In genomic region chr2:64134813-64135212, GRCh38 we compare ENCODE assay signal across 14 cellular contexts. TPM values are rescaled to one million over a fixed set of nuclear protein-coding genes. Genes with fewer than 3 reads are reported as not detected.
DNase-seq lines count a peak whose midpoint lies in the region; ATAC-seq, FAIRE-seq and TF ChIP-seq lines count a peak whose summit lies in the region.
"Had no signal": no experiment of that assay in that cellular context is flagged by ENCODE, and none has a peak within 500 bp of the region (broad histone marks: within the 10 kb centered on the region; RNA-seq: fewer than 3 reads in every experiment).

No MANE protein-coding gene starts in this region.

- H3K4me1 Mint-ChIP-seq in activated CD8-positive, alpha-beta T cell treated with anti-CD3 and anti-CD28 coated beads for 36 hours (ENCODE audit: low read depth): peaks cover 81% of the 10 kb centered on the region

- ATAC-seq in A549 (no peak), HG03571 (IDR thresholded peaks at IDR 0.05; ENCODE audit: unreplicated experiment) (no peak)
- no peak for ATAC-seq in activated CD8-positive, alpha-beta T cell treated with anti-CD3 and anti-CD28 coated beads for 36 hours

- TF ChIP-seq RAD21 in A549 (conservative IDR thresholded peaks at IDR 0.05 in 1 of 2, IDR thresholded peaks at IDR 0.05 in 1 of 2): no peak

- H3K4me3 ChIP-seq in A549: no peak overlapping the region
- no peak overlapping the region for H3K4me3 ChIP-seq in HEK293 (ENCODE audit: low read depth, low read length)
- no peak overlapping the region for H3K4me3 ChIP-seq in fibroblast of the aortic adventitia (ENCODE audit: low read depth, low read length)
- H3K4me3 ChIP-seq: tibial artery had no signal

- no peaks in the 10 kb centered on the region for H3K36me3 ChIP-seq in HEK293 (ENCODE audit: control insufficient read depth in 2 of 2, insufficient read depth in 1 of 2, low read length in 2 of 2)
- H3K36me3 ChIP-seq: tibial artery had no signal

- no peaks in the 10 kb centered on the region for H3K9me3 Mint-ChIP-seq in activated CD8-positive, alpha-beta T cell treated with anti-CD3 and anti-CD28 coated beads for 36 hours

- H3K4me2 ChIP-seq in A549: no peak overlapping the region

- no peak for TF ChIP-seq POLR2A in A549 (IDR thresholded peaks at IDR 0.05; ENCODE audit: low read length)

- TF ChIP-seq EP300 in A549 (IDR thresholded peaks at IDR 0.05): no peak

- no peaks in the 10 kb centered on the region for H3K27me3 Mint-ChIP-seq in activated CD8-positive, alpha-beta T cell treated with anti-CD3 and anti-CD28 coated beads for 36 hours

- intact Hi-C loops in activated CD8-positive, alpha-beta T cell treated with anti-CD3 and anti-CD28 coated beads for 36 hours (cut with micrococcal nuclease): loop anchor here (2.0 to 10.0 kb wide), 2 partner anchors 74 to 520 kb away; partner anchors contain the start of gene SERTAD2

- CTCF ChIA-PET in A549 (lab: Yijun Ruan, JAX): no interaction called here
- CTCF ChIA-PET in HEK293 (lab: Yijun Ruan, JAX): interaction anchor here (0.6 to 1.5 kb wide), 3 partner anchors 28 to 204 kb away, joined by 3 to 5 read pairs (median 3); no protein-coding TSS in a partner anchor
- CTCF ChIA-PET in activated CD8-positive, alpha-beta T cell treated with anti-CD3 and anti-CD28 coated beads for 36 hours (lab: Charles Lee): interaction anchor here (1.2 to 4.8 kb wide), 3 partner anchors 29 to 192 kb away, joined by 6 to 36 read pairs (median 10); no protein-coding TSS in a partner anchor

- FAIRE-seq in A549 (lab: Jason Lieb, UNC): peak; percentile 43
- FAIRE-seq: HTR-8/SVneo had no signal

- peaks cover 38% of the 10 kb centered on the region for H3K36me3 Mint-ChIP-seq in activated CD8-positive, alpha-beta T cell treated with anti-CD3 and anti-CD28 coated beads for 36 hours (ENCODE audit: low read depth)

- H3K27ac ChIP-seq in A549 (no peak overlapping the region), HEK293 (ENCODE audit: extremely low read depth, low read depth, low read length) (no peak overlapping the region)
- H3K27ac ChIP-seq: tibial artery had no signal

- H3K4me1 ChIP-seq in A549 (no peaks in the 10 kb centered on the region), HEK293 (ENCODE audit: control insufficient read depth, insufficient read depth, low read length) (peaks cover 13% of the 10 kb centered on the region)

- H3K9me3 ChIP-seq in A549 (no peaks in the 10 kb centered on the region), HEK293 (ENCODE audit: control insufficient read depth, insufficient read depth, low read depth, low read length) (no peaks in the 10 kb centered on the region)
- H3K9me3 ChIP-seq: tibial artery had no signal

- peak overlapping the region; percentile 13 for H3K4me3 Mint-ChIP-seq in activated CD8-positive, alpha-beta T cell treated with anti-CD3 and anti-CD28 coated beads for 36 hours

- no peak for DNase-seq in A549 (ENCODE audit: low read depth in 1 of 2, low spot score in 1 of 2)
- DNase-seq in activated CD8-positive, alpha-beta T cell treated with anti-CD3 and anti-CD28 coated beads for 36 hours: no peak
- DNase-seq in fibroblast of the aortic adventitia (ENCODE audit: low read depth): peak; percentile 38
- no peak for DNase-seq in SKM-1 treated with dmso at 0.1 percent for 144 hours (lab: John Stamatoyannopoulos, UW; ENCODE audit: unreplicated experiment)
- no peak for DNase-seq in AG20443 (ENCODE audit: low spot score)
- DNase-seq in KG1 (lab: John Stamatoyannopoulos, UW): no peak
- DNase-seq: activated CD4-positive, CD25-positive, alpha-beta regulatory T cell; cerebellar nuclear complex; glutamatergic neuron; NCI-H1092 treated with DMSO at 0.1 percent for 48 hours; tibial artery had no signal

- TF ChIP-seq CTCF in A549 (IDR thresholded peaks at IDR 0.05) (no peak), HEK293 (tag by site-specific recombination; IDR thresholded peaks at IDR 0.05) (no peak), fibroblast of the aortic adventitia (IDR thresholded peaks at IDR 0.05; ENCODE audit: insufficient read depth, low read length) (no peak)
- TF ChIP-seq CTCF in activated CD8-positive, alpha-beta T cell treated with anti-CD3 and anti-CD28 coated beads for 36 hours (IDR thresholded peaks at IDR 0.05): no peak

- H3K27ac Mint-ChIP-seq in activated CD8-positive, alpha-beta T cell treated with anti-CD3 and anti-CD28 coated beads for 36 hours: peak overlapping the region; percentile 88

- POLR2A ChIA-PET in A549 (lab: Yijun Ruan, JAX) (no interaction called here), HEK293 (lab: Yijun Ruan, JAX) (interaction anchor here (0.6 to 1.3 kb wide), 2 partner anchors 10 to 234 kb away, joined by 3 read pairs; no protein-coding TSS in a partner anchor)
- POLR2A ChIA-PET in activated CD8-positive, alpha-beta T cell treated with anti-CD3 and anti-CD28 coated beads for 36 hours (lab: Charles Lee): interaction anchor here (0.6 to 1.5 kb wide), 3 partner anchors 9 to 192 kb away, joined by 3 to 4 read pairs (median 3); no protein-coding TSS in a partner anchor

TF ChIP-seq in A549, 52 proteins besides CTCF, POLR2A, EP300 and RAD21 (continues in another document):
- TF ChIP-seq HMGXB4 (CRISPR knock-in tag; IDR thresholded peaks at IDR 0.05; ENCODE audit: borderline replicate concordance) (no peak), MAFK (IDR thresholded peaks at IDR 0.05; ENCODE audit: partially characterized antibody) (no peak), GATA3 (IDR thresholded peaks at IDR 0.05; ENCODE audit: borderline replicate concordance) (no peak), FOSL2 (IDR thresholded peaks at IDR 0.05) (no peak), FOSL2 (CRISPR knock-in tag; IDR thresholded peaks at IDR 0.05) (no peak), RCOR1 (IDR thresholded peaks at IDR 0.05; ENCODE audit: low read depth, low read length) (no peak), CHD2 (IDR thresholded peaks at IDR 0.05; ENCODE audit: low read length, partially characterized antibody) (no peak), TFCP2L1 (CRISPR knock-in tag; IDR thresholded peaks at IDR 0.05) (no peak), JUN (IDR thresholded peaks at IDR 0.05) (no peak), CHD4 (IDR thresholded peaks at IDR 0.05; ENCODE audit: borderline replicate concordance) (no peak), ZC3H11A (IDR thresholded peaks at IDR 0.05) (no peak), FOXS1 (CRISPR knock-in tag; IDR thresholded peaks at IDR 0.05) (no peak), JUNB (IDR thresholded peaks at IDR 0.05) (no peak), CEBPB (IDR thresholded peaks at IDR 0.05) (no peak)

TF ChIP-seq in HEK293, 187 proteins besides CTCF, POLR2A, EP300 and RAD21:
- TF ChIP-seq ZNF654 (tag by site-specific recombination; IDR thresholded peaks at IDR 0.05; ENCODE audit: low read depth) (no peak), PRDM1 (tag by site-specific recombination; IDR thresholded peaks at IDR 0.05) (0 out of 2 replicates have a peak, but pooled peaks have one; percentile 38)
- TF ChIP-seq, protein P1, sequence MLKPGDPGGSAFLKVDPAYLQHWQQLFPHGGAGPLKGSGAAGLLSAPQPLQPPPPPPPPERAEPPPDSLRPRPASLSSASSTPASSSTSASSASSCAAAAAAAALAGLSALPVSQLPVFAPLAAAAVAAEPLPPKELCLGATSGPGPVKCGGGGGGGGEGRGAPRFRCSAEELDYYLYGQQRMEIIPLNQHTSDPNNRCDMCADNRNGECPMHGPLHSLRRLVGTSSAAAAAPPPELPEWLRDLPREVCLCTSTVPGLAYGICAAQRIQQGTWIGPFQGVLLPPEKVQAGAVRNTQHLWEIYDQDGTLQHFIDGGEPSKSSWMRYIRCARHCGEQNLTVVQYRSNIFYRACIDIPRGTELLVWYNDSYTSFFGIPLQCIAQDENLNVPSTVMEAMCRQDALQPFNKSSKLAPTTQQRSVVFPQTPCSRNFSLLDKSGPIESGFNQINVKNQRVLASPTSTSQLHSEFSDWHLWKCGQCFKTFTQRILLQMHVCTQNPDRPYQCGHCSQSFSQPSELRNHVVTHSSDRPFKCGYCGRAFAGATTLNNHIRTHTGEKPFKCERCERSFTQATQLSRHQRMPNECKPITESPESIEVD (tag by site-specific recombination; IDR thresholded peaks at IDR 0.05): peak; percentile 51; the same call in 1 of the 2 replicates

RNA-seq across cellular contexts. Expression of gene PELI1, which starts 9.4 kb away (rescaled TPM):
- polyA plus RNA-seq in A549 (2011; rRNA removed): 3.7 and 5.1 TPM in 2 replicates
- 0.83 and 1.0 TPM in 2 replicates for polyA plus RNA-seq in A549 (2012; cell fraction: cytosol; rRNA removed)
- 0.95 and 1.6 TPM in 2 replicates for polyA plus RNA-seq in A549 (2012; cell fraction: nucleus; rRNA removed)
- polyA plus RNA-seq in A549 (2017; fragmentation: RNase III; extraction: RNeasy Plus Mini Kit Qiagen cat#74134 plus additional on column Dnase treatment): 0.90 to 2.1 TPM (median 1.4 TPM) in 3 replicates
- 1.6 and 2.5 TPM in 2 replicates for polyA minus RNA-seq in A549 (2011; rRNA and poly(A)+ RNA removed)
- 10 to 100 TPM; 29.8 to 39.2 TPM for total RNA-seq in activated CD8-positive, alpha-beta T cell treated with anti-CD3 and anti-CD28 coated beads for 36 hours
- total RNA-seq in fibroblast of the aortic adventitia (ENCODE audit: low replicate concordance): 5.8 and 8.3 TPM in 2 replicates
